1 cellular context compared by ENCODE assay signal in the genomic region with DNA sequence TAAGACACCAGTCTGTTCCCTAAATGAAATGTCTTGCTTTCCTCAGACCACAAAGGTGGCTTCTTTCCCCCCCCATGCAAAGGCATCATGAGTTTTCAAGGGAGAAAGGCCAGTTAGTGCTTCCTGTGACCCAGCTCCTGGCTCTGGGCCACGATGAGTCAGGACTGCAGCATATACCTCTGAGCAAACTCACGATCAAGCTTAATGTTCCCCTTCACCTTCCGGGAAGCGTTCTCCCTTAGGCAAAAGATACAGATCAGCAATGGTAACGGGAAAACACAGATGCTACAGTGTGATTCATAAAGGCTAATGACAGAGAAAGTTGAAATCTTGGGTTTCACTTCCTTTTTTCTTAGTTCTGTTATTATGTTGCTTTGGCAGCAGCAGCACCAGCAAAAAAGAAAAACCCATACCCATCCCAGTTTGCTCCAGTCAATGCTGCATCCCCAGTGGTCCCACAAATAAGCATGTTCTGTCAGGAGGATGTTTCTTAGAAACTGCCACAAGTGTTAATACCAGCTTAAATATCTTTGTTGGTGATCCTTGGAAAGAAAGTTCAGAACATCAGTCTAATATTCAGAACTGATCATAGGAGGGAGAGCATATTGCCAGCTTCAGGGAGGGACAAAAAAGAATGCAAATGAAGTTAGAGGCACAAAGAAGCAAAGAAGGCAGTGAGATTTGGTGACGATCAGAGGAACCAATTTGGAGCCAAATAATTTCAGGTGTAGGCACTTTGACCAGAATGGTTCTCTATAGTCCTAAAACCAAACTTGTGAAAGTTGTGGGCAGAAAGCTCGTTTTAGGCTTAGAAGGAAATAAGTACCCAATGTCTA.
A peak's percentile ranks its signal among the peaks of the same experiment; 100 is the strongest.
TF ChIP-seq lines count a peak whose summit lies in the region.

No MANE protein-coding gene starts in this region.

TF ChIP-seq in K562, 482 proteins besides CTCF, POLR2A, EP300 and RAD21 (continued from another document):
- no peak for TF ChIP-seq ZNF23 (CRISPR knock-in tag; IDR thresholded peaks at IDR 0.05)
- peak; percentile 83 for TF ChIP-seq CTBP1 (IDR thresholded peaks at IDR 0.05; ENCODE audit: borderline replicate concordance)
- TF ChIP-seq JUN (IDR thresholded peaks at IDR 0.05; ENCODE audit: borderline replicate concordance, low read depth, low read length), result peak; percentile 65; the same call in 1 of the 2 replicates
- TF ChIP-seq JUN (CRISPR knock-in tag; IDR thresholded peaks at IDR 0.05; ENCODE audit: borderline replicate concordance), result no peak
- TF ChIP-seq ATF7 (IDR thresholded peaks at IDR 0.05), result peak; percentile 38; the same call in 1 of the 2 replicates
- TF ChIP-seq, protein P1, sequence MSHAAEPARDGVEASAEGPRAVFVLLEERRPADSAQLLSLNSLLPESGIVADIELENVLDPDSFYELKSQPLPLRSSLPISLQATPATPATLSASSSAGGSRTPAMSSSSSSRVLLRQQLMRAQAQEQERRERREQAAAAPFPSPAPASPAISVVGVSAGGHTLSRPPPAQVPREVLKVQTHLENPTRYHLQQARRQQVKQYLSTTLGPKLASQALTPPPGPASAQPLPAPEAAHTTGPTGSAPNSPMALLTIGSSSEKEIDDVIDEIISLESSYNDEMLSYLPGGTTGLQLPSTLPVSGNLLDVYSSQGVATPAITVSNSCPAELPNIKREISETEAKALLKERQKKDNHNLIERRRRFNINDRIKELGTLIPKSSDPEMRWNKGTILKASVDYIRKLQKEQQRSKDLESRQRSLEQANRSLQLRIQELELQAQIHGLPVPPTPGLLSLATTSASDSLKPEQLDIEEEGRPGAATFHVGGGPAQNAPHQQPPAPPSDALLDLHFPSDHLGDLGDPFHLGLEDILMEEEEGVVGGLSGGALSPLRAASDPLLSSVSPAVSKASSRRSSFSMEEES (CRISPR knock-in tag; IDR thresholded peaks at IDR 0.05), result no peak
